In genomic region chr16:1677339-1677738, GRCh38 we compare ENCODE assay signal across 9 cellular contexts. TPM values are rescaled to one million over a fixed set of nuclear protein-coding genes. Genes with fewer than 3 reads are reported as not detected.
A peak's percentile ranks its signal among the peaks of the same experiment; 100 is the strongest.
DNase-seq lines count a peak whose midpoint lies in the region; ATAC-seq, FAIRE-seq and TF ChIP-seq lines count a peak whose summit lies in the region.
"Had no signal": no experiment of that assay in that cellular context is flagged by ENCODE, and none has a peak within 500 bp of the region (broad histone marks: within the 10 kb centered on the region; RNA-seq: fewer than 3 reads in every experiment).

No MANE protein-coding gene starts in this region.

- no peak for ATAC-seq in GM12878

- TF ChIP-seq CTCF in C4-2B (conservative IDR thresholded peaks at IDR 0.05), result no peak
- no peak for TF ChIP-seq CTCF in GM12878 (IDR thresholded peaks at IDR 0.05 in 2 of 3, conservative IDR thresholded peaks at IDR 0.05 in 1 of 3; ENCODE audit: control insufficient read depth in 2 of 3, extremely low read depth in 1 of 3, insufficient read depth in 1 of 3, low read depth in 3 of 3, low read length in 3 of 3)
- no peak for TF ChIP-seq CTCF in nephron progenitor cell (IDR thresholded peaks at IDR 0.05)

- no peak for TF ChIP-seq RAD21 in GM12878 (IDR thresholded peaks at IDR 0.05; ENCODE audit: insufficient read depth, low read depth, low read length)

- in situ Hi-C loops in GM12878 (cut with MboI), result no loop called here

- H3K27me3 Mint-ChIP-seq in nephron progenitor cell (ENCODE audit: low read depth, poor library complexity), result no peaks in the 10 kb centered on the region

- H3K4me1 Mint-ChIP-seq in nephron progenitor cell, result peaks cover 45% of the 10 kb centered on the region

- peak overlapping the region; percentile 75 for H3K4me3 Mint-ChIP-seq in nephron progenitor cell

- DNase-seq in Jurkat, Clone E6-1 (ENCODE audit: low read depth, low spot score), result no peak
- DNase-seq in GM12878 (ENCODE audit: low read depth, low spot score) (no peak), nephron progenitor cell (no peak), hypothalamus (lab: John Stamatoyannopoulos, UW) (no peak), HuH-7.5 (ENCODE audit: low spot score) (no peak), Ammon's horn (ENCODE audit: low spot score) (no peak), NCI-H187 treated with DMSO at 0.1 percent for 48 hours (lab: John Stamatoyannopoulos, UW) (no peak)

- BruUV-seq in GM12878 (replicated peaks; lab: Mats Ljungman, UMichigan), result no TSS peak

- RAD21 ChIA-PET in GM12878 (lab: Charles Lee; ENCODE audit: unreplicated experiment), result interaction anchor here (0.8 to 1.7 kb wide), 5 partner anchors 28 to 105 kb away, joined by 3 to 15 read pairs (median 4); partner anchors contain the start of genes MAPK8IP3, NUBP2 and SPSB3

- TF ChIP-seq POLR2A in GM12878 (IDR thresholded peaks at IDR 0.05; ENCODE audit: low read depth, low read length), result no peak

- H3K9ac ChIP-seq in GM12878 (ENCODE audit: control insufficient read depth, insufficient read depth, low read length), result no peak overlapping the region

- intact Hi-C loops in GM12878 (cut with micrococcal nuclease; ENCODE audit: unreplicated experiment), result loop anchor here (5.0 kb wide), 1 partner anchor 65 kb away; the partner anchor contains the start of genes CRAMP1 and IFT140

- H3K36me3 ChIP-seq in GM12878 (ENCODE audit: control insufficient read depth in 2 of 2, insufficient read depth in 2 of 2, low read length in 1 of 2), result peaks cover 3 to 10% of the 10 kb centered on the region in 2 experiments; a peak in 3 of 4 replicates

- no peak for FAIRE-seq in GM12878 (lab: Jason Lieb, UNC)
- FAIRE-seq: G401.6 had no signal

- SMC1A ChIA-PET in GM12878 (lab: Charles Lee; ENCODE audit: uncharacterized antibody, unreplicated experiment), result interaction anchor here (1.1 kb wide), 1 partner anchor 25 kb away, joined by 3 read pairs; no protein-coding TSS in a partner anchor

- peak overlapping the region; percentile 74 for H3K4me2 ChIP-seq in GM12878 (ENCODE audit: control insufficient read depth, insufficient read depth)

- H3K27ac ChIP-seq in C4-2B (peak overlapping the region; percentile 97), GM12878 (ENCODE audit: control insufficient read depth, insufficient read depth) (no peak overlapping the region)

- POLR2A ChIA-PET in GM12878 (lab: Charles Lee), result interaction anchor here (0.5 to 2.0 kb wide), 7 partner anchors 29 to 314 kb away, joined by 3 to 15 read pairs (median 4); partner anchors contain the start of genes IFT140, MAPK8IP3, NUBP2 and SPSB3

- peaks cover 52% of the 10 kb centered on the region for H3K36me3 Mint-ChIP-seq in nephron progenitor cell (ENCODE audit: low read depth)

- H3K4me3 ChIP-seq in Jurkat, Clone E6-1 (ENCODE audit: low read length), result peak overlapping the region; percentile 38
- H3K4me3 ChIP-seq in GM12878, result no peak overlapping the region

- H3K9me3 ChIP-seq in GM12878 (replicated peaks; ENCODE audit: control insufficient read depth, insufficient read depth, low read length), result no peaks in the 10 kb centered on the region

- no peaks in the 10 kb centered on the region for H3K9me3 Mint-ChIP-seq in nephron progenitor cell

- no peaks in the 10 kb centered on the region for H4K20me1 ChIP-seq in GM12878 (ENCODE audit: control insufficient read depth, insufficient read depth)

- H3K79me2 ChIP-seq in GM12878 (ENCODE audit: control insufficient read depth, insufficient read depth, low read length), result peaks cover 36% of the 10 kb centered on the region

- no peak overlapping the region for H3K27ac Mint-ChIP-seq in nephron progenitor cell

- no peaks in the 10 kb centered on the region; the same call in 1 of the 2 replicates for H3K4me1 ChIP-seq in GM12878 (ENCODE audit: control insufficient read depth, insufficient read depth, low read length)

- CTCF ChIA-PET in GM12878 (lab: Yijun Ruan, JAX), result interaction anchor here (0.9 to 1.8 kb wide), 5 partner anchors 26 to 105 kb away, joined by 3 to 14 read pairs (median 4); partner anchors contain the start of genes MAPK8IP3, NUBP2 and SPSB3

- no peak for TF ChIP-seq EP300 in GM12878 (IDR thresholded peaks at IDR 0.05; ENCODE audit: borderline replicate concordance in 1 of 2, control insufficient read depth in 1 of 2, low read depth in 2 of 2, low read length in 2 of 2)

- H2AFZ ChIP-seq in GM12878 (ENCODE audit: control insufficient read depth, low read depth, low read length), result no peak overlapping the region

- no peaks in the 10 kb centered on the region for H3K27me3 ChIP-seq in GM12878 (replicated peaks in 1 of 2; ENCODE audit: control insufficient read depth in 2 of 2, insufficient read depth in 2 of 2, low read length in 1 of 2)

- WGBS in GM12878 (ENCODE audit: insufficient coverage, insufficient replicate concordance, low lambda C conversion rate, missing lambda C conversion rate), result 95% methylated on average over 16 of the region's 18 CpGs

TF ChIP-seq in GM12878, 131 proteins besides CTCF, POLR2A, EP300 and RAD21 (continues in another document):
- TF ChIP-seq RELA (IDR thresholded peaks at IDR 0.05; ENCODE audit: borderline replicate concordance, partially characterized antibody), result no peak
- TF ChIP-seq STAT3 (IDR thresholded peaks at IDR 0.05; ENCODE audit: low read depth, low read length), result no peak
- TF ChIP-seq ZBTB40 (IDR thresholded peaks at IDR 0.05; ENCODE audit: borderline replicate concordance), result no peak
- no peak for TF ChIP-seq SRF (IDR thresholded peaks at IDR 0.05; ENCODE audit: low read depth in 2 of 2, low read length in 2 of 2)
- no peak for TF ChIP-seq KAT2A (conservative IDR thresholded peaks at IDR 0.05; ENCODE audit: control insufficient read depth, low read depth, low read length)

RNA-seq across cellular contexts. Expression of gene JPT2, which starts 0.7 kb away (rescaled TPM):
- 111 TPM for polyA plus RNA-seq in Jurkat, Clone E6-1 (2012; ENCODE audit: insufficient read depth, insufficient read length)
- total RNA-seq in GM12878 (2013; cell fraction: nucleolus; rRNA removed), result 43.4 and 44.1 TPM in 2 replicates
- total RNA-seq in GM12878 (2014; rRNA removed), result 48.9 and 51.7 TPM in 2 replicates
- total RNA-seq in GM12878 (2014; rRNA removed; fragmentation: Illumina TruSeq; extraction: Trizol), result 47.3 and 48.0 TPM in 2 replicates
- total RNA-seq in GM12878 (2021), result 78.4 and 82.0 TPM in 2 replicates
- polyA plus RNA-seq in GM12878 (2011; ENCODE audit: low read depth), result 17.3 TPM
- 59.8 and 66.8 TPM in 2 replicates for polyA plus RNA-seq in GM12878 (2011; rRNA removed)
- polyA plus RNA-seq in GM12878 (2011; cell fraction: cytosol; rRNA removed), result 37.7 and 63.7 TPM in 2 replicates
- 38.2 and 65.1 TPM in 2 replicates for polyA plus RNA-seq in GM12878 (2011; cell fraction: nucleus; rRNA removed)
- 27.5 and 30.8 TPM in 2 replicates for polyA plus RNA-seq in GM12878 (2012)
- 61.6 and 75.6 TPM in 2 replicates for polyA plus RNA-seq in GM12878 (2014; fragmentation: Illumina TruSeq; extraction: Trizol)
- polyA plus RNA-seq in GM12878 (2014; fragmentation: Nextera tagmentation; extraction: Ambion mirVana), result 10 to 100 TPM; 15.6 to 26.7 TPM
- polyA plus RNA-seq in GM12878 (2014; rRNA removed), result 62.1 and 75.1 TPM in 2 replicates
- 10 to 100 TPM; 11.7 to 12.0 TPM for polyA plus RNA-seq in GM12878 (2016; fragmentation: Nextera tagmentation; extraction: Ambion mirVana)
- 27.9 and 34.6 TPM in 2 replicates for polyA minus RNA-seq in GM12878 (2011; rRNA and poly(A)+ RNA removed)
- 12.2 and 22.5 TPM in 2 replicates for polyA minus RNA-seq in GM12878 (2011; cell fraction: cytosol; rRNA and poly(A)+ RNA removed)
- polyA minus RNA-seq in GM12878 (2011; cell fraction: nucleus; rRNA and poly(A)+ RNA removed), result 10.4 and 20.6 TPM in 2 replicates

RNA-seq across cellular contexts. Expression of gene MAPK8IP3, which starts 28.7 kb away (rescaled TPM):
- 45.7 TPM for polyA plus RNA-seq in Jurkat, Clone E6-1 (2012; ENCODE audit: insufficient read depth, insufficient read length)
- 329 and 384 TPM in 2 replicates for total RNA-seq in GM12878 (2013; cell fraction: nucleolus; rRNA removed)
- total RNA-seq in GM12878 (2014; rRNA removed) (36.0 and 42.2 TPM in 2 replicates), GM12878 (2014; rRNA removed; fragmentation: Illumina TruSeq; extraction: Trizol) (18.6 and 19.6 TPM in 2 replicates), GM12878 (2021) (52.6 and 67.9 TPM in 2 replicates)
- 30.5 TPM for polyA plus RNA-seq in GM12878 (2011; ENCODE audit: low read depth)
- polyA plus RNA-seq in GM12878 (2011; rRNA removed) (15.7 and 22.4 TPM in 2 replicates), GM12878 (2014; fragmentation: Illumina TruSeq; extraction: Trizol) (4.3 and 16.8 TPM in 2 replicates), GM12878 (2014; fragmentation: Nextera tagmentation; extraction: Ambion mirVana) (under 1 TPM; 0.06 to 0.31 TPM), GM12878 (2014; rRNA removed) (67.1 and 81.0 TPM in 2 replicates), GM12878 (2016; fragmentation: Nextera tagmentation; extraction: Ambion mirVana) (1 to 10 TPM; 9.3 to 9.7 TPM)
- polyA plus RNA-seq in GM12878 (2011; cell fraction: cytosol; rRNA removed), result 15.6 and 34.3 TPM in 2 replicates
- 389 and 450 TPM in 2 replicates for polyA plus RNA-seq in GM12878 (2011; cell fraction: nucleus; rRNA removed)
- polyA plus RNA-seq in GM12878 (2012), result 67.7 and 99.0 TPM in 2 replicates
- polyA minus RNA-seq in GM12878 (2011; rRNA and poly(A)+ RNA removed), result 22.3 and 39.3 TPM in 2 replicates
- 7.5 and 8.7 TPM in 2 replicates for polyA minus RNA-seq in GM12878 (2011; cell fraction: cytosol; rRNA and poly(A)+ RNA removed)
- polyA minus RNA-seq in GM12878 (2011; cell fraction: nucleus; rRNA and poly(A)+ RNA removed), result 68.1 and 97.9 TPM in 2 replicates
